21 cellular contexts compared by ENCODE assay signal in the genomic region with DNA sequence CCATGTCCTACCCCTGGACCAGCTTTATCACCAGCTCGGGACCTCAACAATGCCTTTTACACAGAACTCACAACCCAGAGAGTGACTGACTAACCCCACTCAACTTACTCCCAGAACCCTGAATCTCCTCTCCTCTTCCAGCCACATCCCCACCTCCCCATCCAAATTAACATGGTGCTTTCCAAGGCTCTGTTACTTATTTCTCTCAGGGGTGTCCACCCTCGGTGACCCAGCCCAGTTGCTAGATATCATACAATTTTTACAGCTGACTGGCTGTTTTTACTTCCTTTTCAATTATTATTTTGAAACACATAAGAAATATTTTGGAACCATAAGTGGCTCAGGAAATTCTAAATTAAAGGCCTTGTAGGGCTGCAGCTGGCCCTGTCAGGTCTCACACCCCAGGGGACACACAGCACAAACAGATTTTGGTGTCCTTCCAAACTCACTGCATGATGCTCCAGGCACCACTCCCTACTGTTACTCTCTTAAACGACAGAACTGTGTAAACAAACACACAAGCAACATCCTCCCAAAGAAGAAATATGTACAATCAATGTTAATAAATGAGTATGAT.
"Had no signal": no experiment of that assay in that cellular context is flagged by ENCODE, and none has a peak within 500 bp of the region (broad histone marks: within the 10 kb centered on the region; RNA-seq: fewer than 3 reads in every experiment).

No MANE protein-coding gene starts in this region.

- H3K4me3 ChIP-seq: skin epidermis, stomach had no signal

- H3K36me3 ChIP-seq: brain microvascular endothelial cell, stomach had no signal

- H3K27me3 ChIP-seq: brain microvascular endothelial cell, stomach had no signal

- H3K4me3 Mint-ChIP-seq: activated T-cell treated with anti-CD3 and anti-CD28 coated beads, Interleukin-2, amount 50 U/mL, for 72 hours; central memory CD8-positive, alpha-beta T cell; mesothelial cell of epicardium; nephron progenitor cell; type B pancreatic cell had no signal

- H3K27me3 Mint-ChIP-seq: central memory CD8-positive, alpha-beta T cell; type B pancreatic cell had no signal

- H3K27ac Mint-ChIP-seq: activated T-cell treated with anti-CD3 and anti-CD28 coated beads, Interleukin-2, amount 50 U/mL, for 72 hours; mesothelial cell of epicardium; nephron progenitor cell; type B pancreatic cell had no signal

- H3K27ac ChIP-seq: brain microvascular endothelial cell, skin epidermis, stomach had no signal

- H3K4me1 Mint-ChIP-seq: central memory CD8-positive, alpha-beta T cell; mesothelial cell of epicardium; nephron progenitor cell had no signal

- DNase-seq: activated CD4-positive, alpha-beta T cell treated with anti-CD3 and anti-CD28 coated beads, Interleukin-2, amount 50 U/mL, for 4 hours; activated effector memory CD4-positive, alpha-beta T cell treated with anti-CD3 and anti-CD28 coated beads, Interleukin-2, amount 50 U/mL, for 16 hours; activated naive CD4-positive, alpha-beta T cell treated with anti-CD3 and anti-CD28 coated beads, Interleukin-2, amount 50 U/mL, for 16 hours; activated T-cell treated with anti-CD3 and anti-CD28 coated beads, Interleukin-2, amount 50 U/mL, for 72 hours; aorta; brain microvascular endothelial cell; cortex of kidney; effector CD4-positive, alpha-beta T cell; hippocampal formation; islet precursor cell; nephron progenitor cell; nucleus accumbens; posterior cingulate gyrus; retina; stimulated activated CD4-positive, alpha-beta T cell treated with anti-CD3 and anti-CD28 coated beads, Interleukin-4, amount 100 ng/mL, for 1 hour; stomach; SW 1271 had no signal
